In genomic region chr14:103512701-103513611, GRCh38 we compare ENCODE assay signal across 8 cellular contexts. TPM values are rescaled to one million over a fixed set of nuclear protein-coding genes. Genes with fewer than 3 reads are reported as not detected.
DNase-seq lines count a peak whose midpoint lies in the region; ATAC-seq and TF ChIP-seq lines count a peak whose summit lies in the region.

No MANE protein-coding gene starts in this region.

- peaks cover 4% of the 10 kb centered on the region for H3K36me3 Mint-ChIP-seq in natural killer cell treated with Interleukin-12 subunit alpha and Interleukin-12 subunit beta and Interleukin-15 and Interleukin-18, amount 100 ng/mL, for 72 hours
- H3K36me3 Mint-ChIP-seq in activated naive CD8-positive, alpha-beta T cell treated with anti-CD3 and anti-CD28 coated beads for 36 hours, result peaks cover 4% of the 10 kb centered on the region

- ATAC-seq in foreskin keratinocyte, result peak; percentile 96
- no peak for ATAC-seq in natural killer cell treated with Interleukin-12 subunit alpha and Interleukin-12 subunit beta and Interleukin-15 and Interleukin-18, amount 100 ng/mL, for 72 hours

- peak overlapping the region in 2 of 4 donors; percentile 12 to 32 for H3K27ac ChIP-seq in Peyer's patch
- peak overlapping the region; percentile 48 for H3K27ac ChIP-seq in foreskin keratinocyte

- TF ChIP-seq POLR2A in Peyer's patch (IDR thresholded peaks at IDR 0.05), result no peak

- H3K27ac Mint-ChIP-seq in natural killer cell treated with Interleukin-12 subunit alpha and Interleukin-12 subunit beta and Interleukin-15 and Interleukin-18, amount 100 ng/mL, for 72 hours, result no peak overlapping the region
- no peak overlapping the region for H3K27ac Mint-ChIP-seq in activated naive CD8-positive, alpha-beta T cell treated with anti-CD3 and anti-CD28 coated beads for 36 hours

- H3K4me3 ChIP-seq in H7 (ENCODE audit: insufficient read depth, low read depth, low read length) (no peak overlapping the region), Peyer's patch (no peak overlapping the region)

- intact Hi-C loops in posterior vena cava (cut with DNase I), result no loop called here

- H3K9me3 ChIP-seq in Peyer's patch, result no peaks in the 10 kb centered on the region

- H3K36me3 ChIP-seq in H7 (replicated peaks; ENCODE audit: control insufficient read depth, insufficient read depth, low read length), result no peaks in the 10 kb centered on the region; the same call in 1 of the 2 replicates
- H3K36me3 ChIP-seq in Peyer's patch, result peaks cover 0 to 20% (median 0%) of the 10 kb centered on the region in 3 donors

- TF ChIP-seq CTCF in Peyer's patch (IDR thresholded peaks at IDR 0.05) (no peak), foreskin keratinocyte (conservative IDR thresholded peaks at IDR 0.05) (no peak)

- H3K27me3 ChIP-seq in H7 (ENCODE audit: control insufficient read depth, insufficient read depth, low read length) (no peaks in the 10 kb centered on the region), Peyer's patch (no peaks in the 10 kb centered on the region), foreskin keratinocyte (no peaks in the 10 kb centered on the region)

- no peak overlapping the region for H3K4me3 Mint-ChIP-seq in natural killer cell treated with Interleukin-12 subunit alpha and Interleukin-12 subunit beta and Interleukin-15 and Interleukin-18, amount 100 ng/mL, for 72 hours
- no peak overlapping the region for H3K4me3 Mint-ChIP-seq in activated naive CD8-positive, alpha-beta T cell treated with anti-CD3 and anti-CD28 coated beads for 36 hours

- no peaks in the 10 kb centered on the region for H3K9me3 Mint-ChIP-seq in natural killer cell treated with Interleukin-12 subunit alpha and Interleukin-12 subunit beta and Interleukin-15 and Interleukin-18, amount 100 ng/mL, for 72 hours
- H3K9me3 Mint-ChIP-seq in activated naive CD8-positive, alpha-beta T cell treated with anti-CD3 and anti-CD28 coated beads for 36 hours, result no peaks in the 10 kb centered on the region

- H3K4me1 ChIP-seq in Peyer's patch, result peaks cover 0 to 11% (median 0%) of the 10 kb centered on the region in 4 donors
- peaks cover 12% of the 10 kb centered on the region for H3K4me1 ChIP-seq in foreskin keratinocyte

- H3K4me1 Mint-ChIP-seq in natural killer cell treated with Interleukin-12 subunit alpha and Interleukin-12 subunit beta and Interleukin-15 and Interleukin-18, amount 100 ng/mL, for 72 hours (ENCODE audit: low read depth in 2 of 2), result peaks cover 0 to 3% of the 10 kb centered on the region in 2 donors
- no peaks in the 10 kb centered on the region for H3K4me1 Mint-ChIP-seq in activated naive CD8-positive, alpha-beta T cell treated with anti-CD3 and anti-CD28 coated beads for 36 hours

- no peaks in the 10 kb centered on the region for H3K27me3 Mint-ChIP-seq in natural killer cell treated with Interleukin-12 subunit alpha and Interleukin-12 subunit beta and Interleukin-15 and Interleukin-18, amount 100 ng/mL, for 72 hours
- no peaks in the 10 kb centered on the region for H3K27me3 Mint-ChIP-seq in activated naive CD8-positive, alpha-beta T cell treated with anti-CD3 and anti-CD28 coated beads for 36 hours

- DNase-seq in H7 (peak; percentile 65), Peyer's patch (peak in 2 of 3 donors; percentile 43 to 61), foreskin keratinocyte (peak; percentile 95 to 97), posterior vena cava (ENCODE audit: low spot score) (peak; percentile 88), SIG-M5 treated with dmso at 0.1 percent for 504 hours (lab: John Stamatoyannopoulos, UW; ENCODE audit: unreplicated experiment) (no peak)
- no peak for DNase-seq in natural killer cell treated with Interleukin-12 subunit alpha and Interleukin-12 subunit beta and Interleukin-15 and Interleukin-18, amount 100 ng/mL, for 72 hours (ENCODE audit: low spot score)
- no peak for DNase-seq in activated naive CD4-positive, alpha-beta T cell treated with Interleukin-2 at 50 U/mL for 16 hours
- DNase-seq in activated naive CD8-positive, alpha-beta T cell treated with anti-CD3 and anti-CD28 coated beads for 36 hours, result no peak

RNA-seq across cellular contexts. Expression of gene CKB, which starts 9.7 kb away (rescaled TPM):
- 282 and 412 TPM in 2 replicates for total RNA-seq in H7 (2014; rRNA removed; shearing (Covaris generic))
- 100 to 1,000 TPM in 1 of 4 donors, 10 to 100 TPM in 3; 40.1 to 101 (median 68.4) TPM for total RNA-seq in Peyer's patch
- 1.8 and 4.1 TPM in 2 replicates for total RNA-seq in foreskin keratinocyte
- 4.4 and 7.1 TPM in 2 replicates for polyA plus RNA-seq in foreskin keratinocyte
- total RNA-seq in posterior vena cava, result 100 to 1,000 TPM; 354 to 709 TPM
- total RNA-seq in natural killer cell treated with Interleukin-12 subunit alpha and Interleukin-12 subunit beta and Interleukin-15 and Interleukin-18, amount 100 ng/mL, for 72 hours, result 1 to 10 TPM; 3.0 to 4.6 TPM
- total RNA-seq in activated naive CD8-positive, alpha-beta T cell treated with anti-CD3 and anti-CD28 coated beads for 36 hours, result 1 to 10 TPM; 3.1 to 3.3 TPM

RNA-seq across cellular contexts. Expression of gene TRMT61A, which starts 16.0 kb away (rescaled TPM):
- 13.4 and 14.1 TPM in 2 replicates for total RNA-seq in H7 (2014; rRNA removed; shearing (Covaris generic))
- 10 to 100 TPM in 1 of 4 donors, 1 to 10 TPM in 3; 6.1 to 13.9 (median 8.7) TPM for total RNA-seq in Peyer's patch
- 12.0 and 14.1 TPM in 2 replicates for total RNA-seq in foreskin keratinocyte
- 13.8 and 14.9 TPM in 2 replicates for polyA plus RNA-seq in foreskin keratinocyte
- total RNA-seq in posterior vena cava, result 10 to 100 TPM; 16.2 to 18.0 TPM
- total RNA-seq in natural killer cell treated with Interleukin-12 subunit alpha and Interleukin-12 subunit beta and Interleukin-15 and Interleukin-18, amount 100 ng/mL, for 72 hours, result 10 to 100 TPM; 13.2 to 29.7 TPM
- total RNA-seq in activated naive CD8-positive, alpha-beta T cell treated with anti-CD3 and anti-CD28 coated beads for 36 hours, result 10 to 100 TPM; 20.6 to 22.1 TPM

RNA-seq across cellular contexts. Expression of gene BAG5, which starts 49.5 kb away (rescaled TPM):
- 16.6 and 17.7 TPM in 2 replicates for total RNA-seq in H7 (2014; rRNA removed; shearing (Covaris generic))
- total RNA-seq in Peyer's patch, result 10 to 100 TPM; 18.0 to 38.0 (median 19.5) TPM
- 25.7 and 28.0 TPM in 2 replicates for total RNA-seq in foreskin keratinocyte
- polyA plus RNA-seq in foreskin keratinocyte, result 9.0 and 11.1 TPM in 2 replicates
- 10 to 100 TPM; 29.0 to 30.4 TPM for total RNA-seq in posterior vena cava
- total RNA-seq in natural killer cell treated with Interleukin-12 subunit alpha and Interleukin-12 subunit beta and Interleukin-15 and Interleukin-18, amount 100 ng/mL, for 72 hours, result 10 to 100 TPM; 27.4 to 29.6 TPM
- 10 to 100 TPM; 36.3 to 38.9 TPM for total RNA-seq in activated naive CD8-positive, alpha-beta T cell treated with anti-CD3 and anti-CD28 coated beads for 36 hours

RNA-seq across cellular contexts. Expression of gene COA8, which starts 49.8 kb away (rescaled TPM):
- total RNA-seq in H7 (2014; rRNA removed; shearing (Covaris generic)), result 15.8 and 17.4 TPM in 2 replicates
- total RNA-seq in Peyer's patch (10 to 100 TPM; 13.6 to 20.8 (median 17.9) TPM), foreskin keratinocyte (46.2 and 46.5 TPM in 2 replicates), posterior vena cava (10 to 100 TPM; 33.9 to 40.3 TPM)
- 76.4 and 88.0 TPM in 2 replicates for polyA plus RNA-seq in foreskin keratinocyte
- total RNA-seq in natural killer cell treated with Interleukin-12 subunit alpha and Interleukin-12 subunit beta and Interleukin-15 and Interleukin-18, amount 100 ng/mL, for 72 hours, result 10 to 100 TPM; 35.8 to 38.3 TPM
- total RNA-seq in activated naive CD8-positive, alpha-beta T cell treated with anti-CD3 and anti-CD28 coated beads for 36 hours, result 10 to 100 TPM; 42.9 to 44.2 TPM

Comparison
In these comparisons a context has a peak if more than half of its experiments do, and no peak if none do; other contexts are left out.
1. DNase-seq: peak in H7 (single experiment), Peyer's patch (2 of 3), foreskin keratinocyte (2 of 2) and posterior vena cava (single experiment); none in natural killer cell treated with Interleukin-12 subunit alpha and Interleukin-12 subunit beta and Interleukin-15 and Interleukin-18, amount 100 ng/mL, for 72 hours (single experiment), activated naive CD4-positive, alpha-beta T cell treated with Interleukin-2 at 50 U/mL for 16 hours (single experiment), SIG-M5 treated with dmso at 0.1 percent for 504 hours (single experiment) and activated naive CD8-positive, alpha-beta T cell treated with anti-CD3 and anti-CD28 coated beads for 36 hours (single experiment).